Comparison of ENCODE assay signal across 28 cellular contexts in genomic region chr12:26136688-26137087, GRCh38.
"Had no signal": no experiment of that assay in that cellular context is flagged by ENCODE, and none has a peak within 500 bp of the region (broad histone marks: within the 10 kb centered on the region; RNA-seq: fewer than 3 reads in every experiment).

No MANE protein-coding gene starts in this region.

- ATAC-seq: naive thymus-derived CD4-positive, alpha-beta T cell; psoas muscle; right cardiac atrium; right lobe of liver; stimulated activated memory B cell treated with anti-CD40 and anti-IgM and Interleukin-4, amounts not matched to agents 10 μg/mL and 1 μg/mL and 100 μg/mL, for 72 hours; upper lobe of right lung had no signal

- H3K27ac ChIP-seq: neural progenitor cell, ovary, parathyroid adenoma, psoas muscle, right lobe of liver, sigmoid colon, stomach, thoracic aorta, tibial artery, transverse colon, upper lobe of right lung, uterus had no signal

- H3K4me3 Mint-ChIP-seq: naive thymus-derived CD4-positive, alpha-beta T cell; natural killer cell; nephron; neural progenitor cell; stimulated activated memory B cell treated with anti-CD40 and anti-IgM and Interleukin-4, amounts not matched to agents 10 μg/mL and 1 μg/mL and 100 μg/mL, for 72 hours; stimulated activated naive CD8-positive, alpha-beta T cell treated with anti-CD3 and anti-CD28 coated beads, Interleukin-15, Interleukin-2, amounts not matched to agents 100 ng/mL and 50 ng/mL, for 24 hours; type B pancreatic cell had no signal

- H3K27ac Mint-ChIP-seq: naive thymus-derived CD4-positive, alpha-beta T cell; natural killer cell; nephron; neural progenitor cell; progenitor cell of endocrine pancreas; stimulated activated naive CD8-positive, alpha-beta T cell treated with anti-CD3 and anti-CD28 coated beads, Interleukin-15, Interleukin-2, amounts not matched to agents 100 ng/mL and 50 ng/mL, for 24 hours; type B pancreatic cell had no signal

- H3K36me3 Mint-ChIP-seq: naive thymus-derived CD4-positive, alpha-beta T cell; natural killer cell; neural progenitor cell; stimulated activated memory B cell treated with anti-CD40 and anti-IgM and Interleukin-4, amounts not matched to agents 10 μg/mL and 1 μg/mL and 100 μg/mL, for 72 hours; type B pancreatic cell had no signal

- H3K36me3 ChIP-seq: neural progenitor cell, ovary, right lobe of liver, sigmoid colon, stomach, thoracic aorta, tibial artery, transverse colon, upper lobe of right lung, uterus had no signal

- H3K27me3 ChIP-seq: ovary, right lobe of liver, sigmoid colon, stomach, tibial artery, transverse colon, upper lobe of right lung, uterus had no signal

- H3K9me3 Mint-ChIP-seq: naive thymus-derived CD4-positive, alpha-beta T cell; natural killer cell; nephron; neural progenitor cell; stimulated activated memory B cell treated with anti-CD40 and anti-IgM and Interleukin-4, amounts not matched to agents 10 μg/mL and 1 μg/mL and 100 μg/mL, for 72 hours; stimulated activated naive CD8-positive, alpha-beta T cell treated with anti-CD3 and anti-CD28 coated beads, Interleukin-15, Interleukin-2, amounts not matched to agents 100 ng/mL and 50 ng/mL, for 24 hours; type B pancreatic cell had no signal

- DNase-seq: naive thymus-derived CD4-positive, alpha-beta T cell; natural killer cell; occipital lobe; ovary; posterior cingulate gyrus; psoas muscle; right cardiac atrium; right lobe of liver; sigmoid colon; small intestine; stimulated activated CD4-positive, alpha-beta T cell treated with anti-CD3 and anti-CD28 coated beads, Interleukin-1b, Interleukin-23, amount 100 ng/mL, for 48 hours; stimulated activated CD4-positive, alpha-beta T cell treated with anti-CD3 and anti-CD28 coated beads, Interleukin-4, amount 100 ng/mL, for 1 hour; stimulated activated CD4-positive, alpha-beta T cell treated with anti-CD3 and anti-CD28 coated beads, Interleukin-4, amount 100 ng/mL, for 4 hours; stimulated activated CD8-positive, alpha-beta memory T cell treated with anti-CD3 and anti-CD28 coated beads, Interleukin-4, amount 100 ng/mL, for 48 hours; stimulated activated naive CD4-positive, alpha-beta T cell treated with Interleukin-2 at 50 U/mL for 16 hours; stomach; tibial artery; transverse colon; upper lobe of right lung; uterus had no signal

- H3K27me3 Mint-ChIP-seq: stimulated activated memory B cell treated with anti-CD40 and anti-IgM and Interleukin-4, amounts not matched to agents 10 μg/mL and 1 μg/mL and 100 μg/mL, for 72 hours had no signal

- H3K4me1 Mint-ChIP-seq: naive thymus-derived CD4-positive, alpha-beta T cell; natural killer cell; neural progenitor cell had no signal

- H3K9me3 ChIP-seq: ovary, psoas muscle, right lobe of liver, sigmoid colon, stomach, thoracic aorta, tibial artery, transverse colon, upper lobe of right lung, uterus had no signal

- H3K4me3 ChIP-seq: neural progenitor cell, ovary, psoas muscle, right lobe of liver, sigmoid colon, stomach, thoracic aorta, tibial artery, transverse colon, upper lobe of right lung, uterus had no signal

- H3K4me1 ChIP-seq: neural progenitor cell, parathyroid adenoma, psoas muscle, right lobe of liver, upper lobe of right lung, uterus had no signal
